In genomic region chr5:115962565-115963402, GRCh38 we compare ENCODE assay signal across 8 cellular contexts. TPM values are rescaled to one million over a fixed set of nuclear protein-coding genes. Genes with fewer than 3 reads are reported as not detected.
DNase-seq lines count a peak whose midpoint lies in the region; ATAC-seq and TF ChIP-seq lines count a peak whose summit lies in the region.

No MANE protein-coding gene starts in this region.

- peaks cover 54 to 79% of the 10 kb centered on the region in 2 donors for H3K27me3 ChIP-seq in left lung
- peaks cover 17% of the 10 kb centered on the region for H3K27me3 ChIP-seq in thyroid gland

- H3K36me3 ChIP-seq in left lung: no peaks in the 10 kb centered on the region
- no peaks in the 10 kb centered on the region for H3K36me3 ChIP-seq in thyroid gland

- peaks cover 10 to 21% of the 10 kb centered on the region in 2 donors for H3K4me1 ChIP-seq in left lung
- peaks cover 9 to 19% of the 10 kb centered on the region in 2 donors for H3K4me1 ChIP-seq in thyroid gland

- intact Hi-C loops in left lung (cut with DNase I): no loop called here
- intact Hi-C loops in thyroid gland (cut with DNase I): no loop called here

- TF ChIP-seq CTCF in cardiac fibroblast (IDR thresholded peaks at IDR 0.05; ENCODE audit: low read depth, low read length): peak; percentile 16
- TF ChIP-seq CTCF in left lung (IDR thresholded peaks at IDR 0.05): no peak
- TF ChIP-seq CTCF in thyroid gland (IDR thresholded peaks at IDR 0.05): no peak

- H3K4me3 ChIP-seq in cardiac fibroblast (replicated peaks in 1 of 2; ENCODE audit: low read depth in 2 of 2, low read length in 2 of 2): peak overlapping the region; percentile 34 to 44
- H3K4me3 ChIP-seq in left lung: peak overlapping the region; percentile 17 to 26
- peak overlapping the region in 2 of 3 donors; percentile 1 to 16 for H3K4me3 ChIP-seq in thyroid gland (replicated peaks in 1 of 3)

- H3K27ac ChIP-seq in left lung (no peak overlapping the region), thyroid gland (no peak overlapping the region)

- WGBS in thyroid gland, 2 donors: 2 to 4% methylated on average over 14 to 46 of the region's 71 CpGs

- peak; percentile 2 for DNase-seq in activated CD4-positive, alpha-beta T cell treated with anti-CD3 and anti-CD28 coated beads for 48 hours
- DNase-seq in activated CD4-positive, alpha-beta T cell treated with anti-CD3 and anti-CD28 coated beads, Interleukin-2, amount 50 U/mL, for 1 hour: no peak
- DNase-seq in cardiac fibroblast (ENCODE audit: low read depth in 2 of 2): peak; percentile 22 to 29
- peak; percentile 33 to 83 for DNase-seq in left lung
- peak; percentile 17 to 27 for DNase-seq in thyroid gland
- no peak for DNase-seq in superior temporal gyrus (ENCODE audit: extremely low spot score)

- H3K9me3 ChIP-seq in left lung (no peaks in the 10 kb centered on the region), thyroid gland (no peaks in the 10 kb centered on the region)

- ATAC-seq in left lung (peak; percentile 81), GM18498 (IDR thresholded peaks at IDR 0.05; ENCODE audit: unreplicated experiment) (no peak), GM18519 (IDR thresholded peaks at IDR 0.05; ENCODE audit: low FRiP score, unreplicated experiment) (no peak)

- TF ChIP-seq POLR2A in thyroid gland (IDR thresholded peaks at IDR 0.05): no peak

RNA-seq across cellular contexts. Expression of gene LVRN, which starts 0.5 kb away (rescaled TPM):
- total RNA-seq in left lung (under 1 TPM; 0.06 to 0.45 TPM), thyroid gland (1 to 10 TPM in 3 of 4 donors, under 1 TPM in 1; 0.67 to 4.7 (median 2.2) TPM)

Comparison
In these comparisons a context has a peak if more than half of its experiments do, and no peak if none do; other contexts are left out.
1. DNase-seq: peak in activated CD4-positive, alpha-beta T cell treated with anti-CD3 and anti-CD28 coated beads for 48 hours (single experiment), cardiac fibroblast (2 of 2), left lung (2 of 2) and thyroid gland (2 of 2); none in activated CD4-positive, alpha-beta T cell treated with anti-CD3 and anti-CD28 coated beads, Interleukin-2, amount 50 U/mL, for 1 hour (single experiment) and superior temporal gyrus (single experiment).
2. Peak in every context shown above with its lines, with median percentiles within 50 percentile points of each other: H3K4me3 ChIP-seq.